Comparison of ENCODE assay signal across 22 cellular contexts in the genomic region with DNA sequence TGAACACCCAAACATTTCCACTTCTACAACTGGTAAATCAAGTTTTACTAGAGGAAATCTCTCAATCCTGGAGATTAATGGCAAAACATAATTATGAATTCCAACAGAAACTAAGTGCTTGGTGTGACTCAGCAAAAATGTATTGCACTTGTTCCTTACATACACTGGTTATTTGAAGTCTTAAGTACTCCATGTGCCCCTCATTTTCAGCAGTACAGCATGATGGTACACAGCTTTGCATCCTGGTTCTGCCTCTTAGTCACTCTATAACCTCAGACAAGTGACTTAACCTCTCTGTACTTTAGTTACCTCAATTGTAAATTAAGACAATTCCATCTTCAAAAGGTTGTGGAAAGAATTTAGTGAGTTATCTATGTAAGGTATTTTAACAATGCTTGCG. TPM values are rescaled to one million over a fixed set of nuclear protein-coding genes. Genes with fewer than 3 reads are reported as not detected.
DNase-seq lines count a peak whose midpoint lies in the region; ATAC-seq and TF ChIP-seq lines count a peak whose summit lies in the region.
"Had no signal": no experiment of that assay in that cellular context is flagged by ENCODE, and none has a peak within 500 bp of the region (broad histone marks: within the 10 kb centered on the region; RNA-seq: fewer than 3 reads in every experiment).

No MANE protein-coding gene starts in this region.

- TF ChIP-seq POLR2A in testis (IDR thresholded peaks at IDR 0.05), result no peak

- no peaks in the 10 kb centered on the region for H3K36me3 ChIP-seq in PC-3 (ENCODE audit: low read depth, low read length)
- H3K36me3 ChIP-seq in testis (ENCODE audit: low read depth, missing control alignments), result no peaks in the 10 kb centered on the region
- H3K36me3 ChIP-seq: stomach, upper lobe of left lung had no signal

- peak overlapping the region; percentile 69 for H2AFZ ChIP-seq in PC-3 (ENCODE audit: low read length)

- WGBS in testis, 2 donors, result 84 to 96% methylated on average over 1 of the region's 1 CpG

- POLR2A ChIA-PET in PC-3 (lab: Charles Lee; ENCODE audit: unreplicated experiment), result interaction anchor here (0.6 kb wide), 1 partner anchor 33 kb away, joined by 3 read pairs; no protein-coding TSS in a partner anchor

- CTCF ChIA-PET in PC-3 (lab: Charles Lee), result no interaction called here

- no TSS peak for BruUV-seq in PC-3 (replicated peaks; lab: Mats Ljungman, UMichigan)

- no peak overlapping the region for H3K4me2 ChIP-seq in PC-3 (ENCODE audit: low read length)

- H4K20me1 ChIP-seq in PC-3 (ENCODE audit: low read length), result no peaks in the 10 kb centered on the region

- TF ChIP-seq CTCF in PC-3 (conservative IDR thresholded peaks at IDR 0.05; ENCODE audit: low read depth, low read length) (no peak), testis (IDR thresholded peaks at IDR 0.05) (no peak)

- H3F3A ChIP-seq in PC-3 (ENCODE audit: low read length, unreplicated experiment), result no peaks in the 10 kb centered on the region

- ATAC-seq in PC-3 (no peak), esophagus mucosa (peak; percentile 53)
- ATAC-seq: WTC11 had no signal

- H3K4me1 ChIP-seq in PC-3 (ENCODE audit: insufficient read depth, low read length) (no peaks in the 10 kb centered on the region), testis (peaks cover 20% of the 10 kb centered on the region)

- H3K4me3 ChIP-seq in PC-3 (ENCODE audit: low read length) (no peak overlapping the region), testis (no peak overlapping the region)
- H3K4me3 ChIP-seq: lung, stomach, upper lobe of left lung had no signal

- intact Hi-C loops in PC-3 (cut with micrococcal nuclease) (no loop called here), testis (cut with DNase I; ENCODE audit: low total_unique reads) (no loop called here)

- no peaks in the 10 kb centered on the region for H3K9me3 ChIP-seq in PC-3 (ENCODE audit: low read length)
- no peaks in the 10 kb centered on the region for H3K9me3 ChIP-seq in testis
- H3K9me3 ChIP-seq: stomach, upper lobe of left lung had no signal

- no peaks in the 10 kb centered on the region for H3K79me2 ChIP-seq in PC-3 (ENCODE audit: low read length)

- H3K9me2 ChIP-seq in PC-3 (replicated peaks; ENCODE audit: low read length), result no peaks in the 10 kb centered on the region

- DNase-seq in DMS53 (lab: John Stamatoyannopoulos, UW) (peak; percentile 19), DMS53 treated with DMSO at 0.1 percent for 48 hours (lab: John Stamatoyannopoulos, UW; ENCODE audit: unreplicated experiment) (no peak), PC-3 (peak; percentile 10), renal cortical epithelial cell (ENCODE audit: low read depth) (peak; percentile 44), testis (no peak)
- no peak for DNase-seq in activated effector memory CD4-positive, alpha-beta T cell treated with Interleukin-2 at 50 U/mL for 16 hours
- DNase-seq in activated effector memory CD4-positive, alpha-beta T cell treated with anti-CD3 and anti-CD28 coated beads, Interleukin-2, amount 50 U/mL, for 16 hours, result no peak
- DNase-seq: activated CD4-positive, alpha-beta T cell treated with anti-CD3 and anti-CD28 coated beads, Interleukin-2, amount 50 U/mL, for 48 hours; activated gamma-delta T cell; caudate nucleus; EL; head of caudate nucleus; immature natural killer cell; NCI-H146; NCI-H82; stimulated activated CD4-positive, alpha-beta T cell treated with anti-CD3 and anti-CD28 coated beads, Interleukin-4, amount 100 ng/mL, for 4 hours; stomach; upper lobe of left lung had no signal

- H3K27ac ChIP-seq in PC-3 (ENCODE audit: low read length), result no peak overlapping the region
- H3K27ac ChIP-seq in testis, result no peak overlapping the region
- H3K27ac ChIP-seq: 22Rv1, stomach, upper lobe of left lung had no signal

- no peaks in the 10 kb centered on the region for H3K27me3 ChIP-seq in PC-3 (ENCODE audit: low read length)
- H3K27me3 ChIP-seq in testis, result no peaks in the 10 kb centered on the region
- H3K27me3 ChIP-seq: upper lobe of left lung had no signal

- no peak overlapping the region for H3K9ac ChIP-seq in PC-3 (ENCODE audit: low read length)

RNA-seq across cellular contexts. Expression of a gene that starts 12.9 kb away (rescaled TPM):
- total RNA-seq in PC-3 (2014; rRNA removed) (not detected in 2 replicates), esophagus mucosa (0.08 TPM), renal cortical epithelial cell (27.6 and 110 TPM in 2 replicates), testis (1 to 10 TPM; 1.9 to 6.0 TPM)
- 2.8 TPM for polyA plus RNA-seq in testis (ENCODE audit: insufficient read depth, low read depth, low replicate concordance)
- polyA plus RNA-seq: immature natural killer cell had no signal

Comparison
In these comparisons a context has a peak if more than half of its experiments do, and no peak if none do; other contexts are left out.
1. DNase-seq: peak in DMS53 (single experiment), PC-3 (single experiment) and renal cortical epithelial cell (single experiment); none in DMS53 treated with DMSO at 0.1 percent for 48 hours (single experiment), activated effector memory CD4-positive, alpha-beta T cell treated with Interleukin-2 at 50 U/mL for 16 hours (single experiment), activated effector memory CD4-positive, alpha-beta T cell treated with anti-CD3 and anti-CD28 coated beads, Interleukin-2, amount 50 U/mL, for 16 hours (single experiment) and testis (single experiment).